Comparison of ENCODE assay signal across 2 cellular contexts in genomic region chr10:72291019-72291532, GRCh38.
TF ChIP-seq lines count a peak whose summit lies in the region.

No MANE protein-coding gene starts in this region.

TF ChIP-seq in GM23338, 12 proteins besides CTCF, POLR2A, EP300 and RAD21:
- no peak for TF ChIP-seq ZNF331 (CRISPR knock-in tag; IDR thresholded peaks at IDR 0.05; ENCODE audit: low read depth)
- TF ChIP-seq, protein P1, sequence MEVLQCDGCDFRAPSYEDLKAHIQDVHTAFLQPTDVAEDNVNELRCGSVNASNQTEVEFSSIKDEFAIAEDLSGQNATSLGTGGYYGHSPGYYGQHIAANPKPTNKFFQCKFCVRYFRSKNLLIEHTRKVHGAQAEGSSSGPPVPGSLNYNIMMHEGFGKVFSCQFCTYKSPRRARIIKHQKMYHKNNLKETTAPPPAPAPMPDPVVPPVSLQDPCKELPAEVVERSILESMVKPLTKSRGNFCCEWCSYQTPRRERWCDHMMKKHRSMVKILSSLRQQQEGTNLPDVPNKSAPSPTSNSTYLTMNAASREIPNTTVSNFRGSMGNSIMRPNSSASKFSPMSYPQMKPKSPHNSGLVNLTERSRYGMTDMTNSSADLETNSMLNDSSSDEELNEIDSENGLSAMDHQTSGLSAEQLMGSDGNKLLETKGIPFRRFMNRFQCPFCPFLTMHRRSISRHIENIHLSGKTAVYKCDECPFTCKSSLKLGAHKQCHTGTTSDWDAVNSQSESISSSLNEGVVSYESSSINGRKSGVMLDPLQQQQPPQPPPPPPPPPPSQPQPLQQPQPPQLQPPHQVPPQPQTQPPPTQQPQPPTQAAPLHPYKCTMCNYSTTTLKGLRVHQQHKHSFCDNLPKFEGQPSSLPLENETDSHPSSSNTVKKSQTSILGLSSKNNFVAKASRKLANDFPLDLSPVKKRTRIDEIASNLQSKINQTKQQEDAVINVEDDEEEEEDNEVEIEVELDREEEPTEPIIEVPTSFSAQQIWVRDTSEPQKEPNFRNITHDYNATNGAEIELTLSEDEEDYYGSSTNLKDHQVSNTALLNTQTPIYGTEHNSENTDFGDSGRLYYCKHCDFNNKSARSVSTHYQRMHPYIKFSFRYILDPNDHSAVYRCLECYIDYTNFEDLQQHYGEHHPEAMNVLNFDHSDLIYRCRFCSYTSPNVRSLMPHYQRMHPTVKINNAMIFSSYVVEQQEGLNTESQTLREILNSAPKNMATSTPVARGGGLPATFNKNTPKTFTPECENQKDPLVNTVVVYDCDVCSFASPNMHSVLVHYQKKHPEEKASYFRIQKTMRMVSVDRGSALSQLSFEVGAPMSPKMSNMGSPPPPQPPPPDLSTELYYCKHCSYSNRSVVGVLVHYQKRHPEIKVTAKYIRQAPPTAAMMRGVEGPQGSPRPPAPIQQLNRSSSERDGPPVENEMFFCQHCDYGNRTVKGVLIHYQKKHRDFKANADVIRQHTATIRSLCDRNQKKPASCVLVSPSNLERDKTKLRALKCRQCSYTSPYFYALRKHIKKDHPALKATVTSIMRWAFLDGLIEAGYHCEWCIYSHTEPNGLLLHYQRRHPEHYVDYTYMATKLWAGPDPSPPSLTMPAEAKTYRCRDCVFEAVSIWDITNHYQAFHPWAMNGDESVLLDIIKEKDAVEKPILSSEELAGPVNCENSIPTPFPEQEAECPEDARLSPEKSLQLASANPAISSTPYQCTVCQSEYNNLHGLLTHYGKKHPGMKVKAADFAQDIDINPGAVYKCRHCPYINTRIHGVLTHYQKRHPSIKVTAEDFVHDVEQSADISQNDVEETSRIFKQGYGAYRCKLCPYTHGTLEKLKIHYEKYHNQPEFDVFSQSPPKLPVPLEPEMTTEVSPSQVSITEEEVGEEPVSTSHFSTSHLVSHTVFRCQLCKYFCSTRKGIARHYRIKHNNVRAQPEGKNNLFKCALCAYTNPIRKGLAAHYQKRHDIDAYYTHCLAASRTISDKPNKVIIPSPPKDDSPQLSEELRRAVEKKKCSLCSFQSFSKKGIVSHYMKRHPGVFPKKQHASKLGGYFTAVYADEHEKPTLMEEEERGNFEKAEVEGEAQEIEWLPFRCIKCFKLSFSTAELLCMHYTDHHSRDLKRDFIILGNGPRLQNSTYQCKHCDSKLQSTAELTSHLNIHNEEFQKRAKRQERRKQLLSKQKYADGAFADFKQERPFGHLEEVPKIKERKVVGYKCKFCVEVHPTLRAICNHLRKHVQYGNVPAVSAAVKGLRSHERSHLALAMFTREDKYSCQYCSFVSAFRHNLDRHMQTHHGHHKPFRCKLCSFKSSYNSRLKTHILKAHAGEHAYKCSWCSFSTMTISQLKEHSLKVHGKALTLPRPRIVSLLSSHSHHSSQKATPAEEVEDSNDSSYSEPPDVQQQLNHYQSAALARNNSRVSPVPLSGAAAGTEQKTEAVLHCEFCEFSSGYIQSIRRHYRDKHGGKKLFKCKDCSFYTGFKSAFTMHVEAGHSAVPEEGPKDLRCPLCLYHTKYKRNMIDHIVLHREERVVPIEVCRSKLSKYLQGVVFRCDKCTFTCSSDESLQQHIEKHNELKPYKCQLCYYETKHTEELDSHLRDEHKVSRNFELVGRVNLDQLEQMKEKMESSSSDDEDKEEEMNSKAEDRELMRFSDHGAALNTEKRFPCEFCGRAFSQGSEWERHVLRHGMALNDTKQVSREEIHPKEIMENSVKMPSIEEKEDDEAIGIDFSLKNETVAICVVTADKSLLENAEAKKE (CRISPR knock-in tag; IDR thresholded peaks at IDR 0.05): no peak
- no peak for TF ChIP-seq NANOG (IDR thresholded peaks at IDR 0.05; ENCODE audit: borderline replicate concordance)
- no peak for TF ChIP-seq ETS1 (IDR thresholded peaks at IDR 0.05)
- TF ChIP-seq EZH2phosphoT487 (IDR thresholded peaks at IDR 0.05; ENCODE audit: unreplicated experiment): no peak
- no peak for TF ChIP-seq JUNB (IDR thresholded peaks at IDR 0.05; ENCODE audit: unreplicated experiment)
- no peak for TF ChIP-seq EZH2 (IDR thresholded peaks at IDR 0.05; ENCODE audit: low read depth, unreplicated experiment)
- TF ChIP-seq ZNF114 (CRISPR knock-in tag; IDR thresholded peaks at IDR 0.05): no peak
- TF ChIP-seq STAT1 (IDR thresholded peaks at IDR 0.05; ENCODE audit: unreplicated experiment): no peak

TF ChIP-seq in GM12878, 131 proteins besides CTCF, POLR2A, EP300 and RAD21:
- TF ChIP-seq MLLT1 (IDR thresholded peaks at IDR 0.05): no peak
- no peak for TF ChIP-seq ASH2L (IDR thresholded peaks at IDR 0.05; ENCODE audit: borderline replicate concordance, low read depth)
- TF ChIP-seq EED (IDR thresholded peaks at IDR 0.05; ENCODE audit: low read depth): 0 out of 2 replicates have a peak, but pooled peaks have one; percentile 9
